ENCODE assay signal across 15 cellular contexts in the genomic region with DNA sequence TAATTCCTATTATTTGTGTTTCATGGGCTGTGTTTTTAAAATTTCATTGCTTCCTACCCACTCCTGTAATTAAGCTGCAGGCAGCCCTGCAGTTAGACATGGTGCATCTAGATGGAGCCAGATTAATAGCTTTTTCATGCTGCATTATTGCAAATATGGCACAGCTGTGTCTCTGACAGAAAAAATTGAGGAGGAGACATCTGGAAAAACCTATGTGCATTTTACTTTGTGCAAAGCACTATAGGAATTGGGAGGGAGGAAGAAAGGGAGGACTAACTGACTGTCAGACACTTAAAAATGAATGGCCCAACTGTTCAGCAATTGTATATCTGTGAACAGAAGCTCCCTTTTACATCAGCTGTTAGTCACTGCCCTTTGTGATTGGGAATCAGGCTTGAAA. TPM values are rescaled to one million over a fixed set of nuclear protein-coding genes. Genes with fewer than 3 reads are reported as not detected.
A peak's percentile ranks its signal among the peaks of the same experiment; 100 is the strongest.
DNase-seq lines count a peak whose midpoint lies in the region; TF ChIP-seq lines count a peak whose summit lies in the region.
"Had no signal": no experiment of that assay in that cellular context is flagged by ENCODE, and none has a peak within 500 bp of the region (broad histone marks: within the 10 kb centered on the region; RNA-seq: fewer than 3 reads in every experiment).

No MANE protein-coding gene starts in this region.

- no peaks in the 10 kb centered on the region for H3K9me3 ChIP-seq in mammary epithelial cell (replicated peaks; ENCODE audit: insufficient read depth, low read length)
- H3K9me3 ChIP-seq in ascending aorta, result no peaks in the 10 kb centered on the region
- H3K9me3 ChIP-seq: lower lobe of right lung, neutrophil, suprapubic skin had no signal

- CTCF ChIA-PET in mammary epithelial cell (lab: Charles Lee; ENCODE audit: low non-redundant PET), result interaction anchor here (0.5 to 0.8 kb wide), 2 partner anchors 40 to 122 kb away, joined by 3 read pairs; no protein-coding TSS in a partner anchor

- no peak overlapping the region for H3K4me2 ChIP-seq in mammary epithelial cell (ENCODE audit: insufficient read depth, low read depth, low read length)

- intact Hi-C loops in mammary epithelial cell (cut with micrococcal nuclease), result no loop called here
- intact Hi-C loops in ascending aorta (cut with DNase I), result no loop called here

- no peak overlapping the region for H3K9ac ChIP-seq in mammary epithelial cell (ENCODE audit: insufficient read depth, low read length)

- in situ Hi-C loops in mammary epithelial cell (cut with MboI; ENCODE audit: low sequenced_read_pairs in 2 of 2), result no loop called here
- in situ Hi-C loops in GM13976 (cut with MboI; ENCODE audit: low sequenced_read_pairs, unreplicated experiment), result no loop called here

- TF ChIP-seq CTCF in LNCaP clone FGC (IDR thresholded peaks at IDR 0.05; ENCODE audit: control insufficient read depth, extremely low read depth, insufficient read depth) (peak; percentile 65), mammary epithelial cell (conservative IDR thresholded peaks at IDR 0.05 in 1 of 2, IDR thresholded peaks at IDR 0.05 in 1 of 2; ENCODE audit: extremely low read depth in 1 of 2, insufficient read depth in 1 of 2, low read depth in 1 of 2, low read length in 2 of 2) (peak; percentile 9 to 35), GM13976 (IDR thresholded peaks at IDR 0.05; ENCODE audit: borderline replicate concordance, control extremely low read depth, extremely low read depth, insufficient read depth, missing control alignments) (no peak), ascending aorta (IDR thresholded peaks at IDR 0.05) (no peak)

- H3K27ac ChIP-seq in mammary epithelial cell (ENCODE audit: insufficient read depth, low read depth, low read length), result no peak overlapping the region
- no peak overlapping the region for H3K27ac ChIP-seq in ascending aorta
- H3K27ac ChIP-seq: lower lobe of right lung, neutrophil, suprapubic skin had no signal

- H3K27me3 ChIP-seq in mammary epithelial cell (ENCODE audit: insufficient read depth, low read length) (peaks cover 6% of the 10 kb centered on the region), ascending aorta (no peaks in the 10 kb centered on the region)
- H3K27me3 ChIP-seq: neutrophil, suprapubic skin had no signal

- no peaks in the 10 kb centered on the region for H3K79me2 ChIP-seq in mammary epithelial cell (ENCODE audit: insufficient read depth, low read length)

- no peak for TF ChIP-seq POLR2A in erythroblast (IDR thresholded peaks at IDR 0.05; ENCODE audit: low read length)

- H3K4me3 ChIP-seq in LNCaP clone FGC (ENCODE audit: low read depth, low read length) (no peak overlapping the region), mammary epithelial cell (replicated peaks in 1 of 3; ENCODE audit: insufficient read depth in 1 of 3, low read depth in 2 of 3, low read length in 3 of 3) (no peak overlapping the region), ascending aorta (no peak overlapping the region)
- H3K4me3 ChIP-seq: lower lobe of right lung, suprapubic skin had no signal

- DNase-seq in COLO829 (ENCODE audit: low spot score) (peak; percentile 72), LNCaP clone FGC (ENCODE audit: low read depth) (no peak), mammary epithelial cell (no peak), lung microvascular endothelial cell (ENCODE audit: low read depth in 2 of 2) (peak; percentile 12 to 65), erythroblast (lab: John Stamatoyannopoulos, UW) (no peak), GM13976 (ENCODE audit: low spot score) (no peak), ascending aorta (ENCODE audit: low spot score in 2 of 2) (no peak)
- DNase-seq: activated CD4-positive, alpha-beta T cell treated with anti-CD3 and anti-CD28 coated beads for 48 hours; aorta; lower lobe of right lung; NCI-H2081 treated with DMSO at 0.1 percent for 48 hours; T-helper 17 cell had no signal

- dilution Hi-C loops in mammary epithelial cell (cut with HindIII; ENCODE audit: low sequenced_read_pairs), result no loop called here

- H2AFZ ChIP-seq in mammary epithelial cell (ENCODE audit: low read depth, low read length), result no peak overlapping the region

- no TSS peak for BruUV-seq in mammary epithelial cell (replicated peaks; lab: Mats Ljungman, UMichigan)

- H3K4me1 ChIP-seq in mammary epithelial cell (ENCODE audit: insufficient read depth, low read length) (no peaks in the 10 kb centered on the region), ascending aorta (no peaks in the 10 kb centered on the region)
- H3K4me1 ChIP-seq: lower lobe of right lung, suprapubic skin had no signal

- no peaks in the 10 kb centered on the region for H4K20me1 ChIP-seq in mammary epithelial cell (ENCODE audit: insufficient read depth, low read length)

- H3K36me3 ChIP-seq in mammary epithelial cell (ENCODE audit: insufficient read depth, low read length) (no peaks in the 10 kb centered on the region), ascending aorta (no peaks in the 10 kb centered on the region)
- H3K36me3 ChIP-seq: lower lobe of right lung, neutrophil, suprapubic skin had no signal

RNA-seq across cellular contexts. Expression of gene RPGR, which starts 8.1 kb away (rescaled TPM):
- total RNA-seq in mammary epithelial cell, result 10 to 100 TPM in 1 of 2 donors, 1 to 10 TPM in 1; 7.8 to 11.3 TPM
- polyA plus RNA-seq in mammary epithelial cell, result 0.96 TPM
- polyA minus RNA-seq in mammary epithelial cell, result 7.2 TPM
- 29.2 and 44.8 TPM in 2 replicates for total RNA-seq in lung microvascular endothelial cell
- total RNA-seq in ascending aorta, result 12.0 TPM

RNA-seq across cellular contexts. Expression of gene OTC, which starts 17.0 kb away (rescaled TPM):
- total RNA-seq in mammary epithelial cell (not detected), lung microvascular endothelial cell (0.22 and 1.2 TPM in 2 replicates), ascending aorta (0.32 TPM)
- not detected for polyA plus RNA-seq in mammary epithelial cell
- not detected for polyA minus RNA-seq in mammary epithelial cell
- total RNA-seq: suprapubic skin, T-helper 17 cell had no signal
- polyA plus RNA-seq: IgD-negative memory B cell had no signal

Comparison
In these comparisons a context has a peak if more than half of its experiments do, and no peak if none do; other contexts are left out.
1. DNase-seq: peak in COLO829 (single experiment) and lung microvascular endothelial cell (2 of 2); none in LNCaP clone FGC (single experiment), mammary epithelial cell (single experiment), erythroblast (0 of 2), GM13976 (single experiment) and ascending aorta (0 of 2).
2. CTCF ChIP-seq: peak in LNCaP clone FGC (single experiment) and mammary epithelial cell (2 of 2); none in GM13976 (single experiment) and ascending aorta (0 of 3).